19 cellular contexts compared by ENCODE assay signal in genomic region chr9:91924090-91924489, GRCh38. TPM values are rescaled to one million over a fixed set of nuclear protein-coding genes. Genes with fewer than 3 reads are reported as not detected.
DNase-seq lines count a peak whose midpoint lies in the region; ATAC-seq and TF ChIP-seq lines count a peak whose summit lies in the region.
"Had no signal": no experiment of that assay in that cellular context is flagged by ENCODE, and none has a peak within 500 bp of the region (broad histone marks: within the 10 kb centered on the region; RNA-seq: fewer than 3 reads in every experiment).

No MANE protein-coding gene starts in this region.

- H3K9me3 ChIP-seq in neural progenitor cell (ENCODE audit: low read depth), result no peaks in the 10 kb centered on the region
- H3K9me3 ChIP-seq: BE2C had no signal

- H2AFZ ChIP-seq in neural progenitor cell (replicated peaks), result no peak overlapping the region

- no peak overlapping the region for H3K4me3 Mint-ChIP-seq in neural progenitor cell
- H3K4me3 Mint-ChIP-seq: CD4-positive, CD25-positive, alpha-beta regulatory T cell; CD8-positive, alpha-beta memory T cell; H9; IgD-negative memory B cell had no signal

- H3K9me3 Mint-ChIP-seq in neural progenitor cell, result peaks cover 30% of the 10 kb centered on the region

- no peak for ATAC-seq in GM21529 (IDR thresholded peaks at IDR 0.05; ENCODE audit: unreplicated experiment)
- no peak for ATAC-seq in Right ventricle myocardium superior (ENCODE audit: poor library complexity)
- ATAC-seq: GM12878 had no signal

- no peak overlapping the region for H3K27ac ChIP-seq in neural progenitor cell

- no peak overlapping the region for H3K9ac ChIP-seq in neural progenitor cell

- peaks cover 15% of the 10 kb centered on the region for H3K4me1 ChIP-seq in neural progenitor cell

- peaks cover 66% of the 10 kb centered on the region for H4K20me1 ChIP-seq in neural progenitor cell (ENCODE audit: low read depth)

- TF ChIP-seq CTCF in neural progenitor cell (IDR thresholded peaks at IDR 0.05), result no peak

- no peak overlapping the region for H3K4me3 ChIP-seq in neural progenitor cell
- H3K4me3 ChIP-seq: GM12878 had no signal

- H3K27me3 Mint-ChIP-seq in neural progenitor cell (ENCODE audit: insufficient read depth, low read depth), result no peaks in the 10 kb centered on the region
- H3K27me3 Mint-ChIP-seq: CD4-positive, CD25-positive, alpha-beta regulatory T cell had no signal

- peak overlapping the region; percentile 92 for H3K27ac Mint-ChIP-seq in neural progenitor cell
- H3K27ac Mint-ChIP-seq: CD4-positive, CD25-positive, alpha-beta regulatory T cell; CD8-positive, alpha-beta memory T cell; H9 had no signal

- no peak overlapping the region for H3K4me2 ChIP-seq in neural progenitor cell

- peaks cover 31% of the 10 kb centered on the region for H3K4me1 Mint-ChIP-seq in neural progenitor cell
- H3K4me1 Mint-ChIP-seq: CD4-positive, CD25-positive, alpha-beta regulatory T cell; CD8-positive, alpha-beta memory T cell had no signal

- H3K36me3 ChIP-seq in neural progenitor cell, result no peaks in the 10 kb centered on the region
- H3K36me3 ChIP-seq: BE2C had no signal

- intact Hi-C loops in Right ventricle myocardium superior (cut with DNase I), result no loop called here

- DNase-seq in SW480 (ENCODE audit: low spot score) (peak; percentile 7), islet precursor cell (peak; percentile 50), neural progenitor cell (ENCODE audit: low spot score) (no peak), Right ventricle myocardium superior (no peak)
- no peak for DNase-seq in stimulated activated CD4-positive, alpha-beta T cell treated with anti-CD3 and anti-CD28 coated beads, Interleukin-15, amount 100 ng/mL, for 24 hours
- DNase-seq: BE2C; C1 segment of cervical spinal cord; CD4-positive, CD25-positive, alpha-beta regulatory T cell; CD8-positive, alpha-beta memory T cell; COR-L47; DMS 273 treated with DMSO at 0.1 percent for 48 hours; DMS53; DND-41; GOT3; H9 had no signal

- H3K79me2 ChIP-seq in neural progenitor cell (ENCODE audit: low read depth), result peaks cover 78% of the 10 kb centered on the region

- H3F3A ChIP-seq in neural progenitor cell (ENCODE audit: low read depth), result peaks cover 9% of the 10 kb centered on the region

- no peaks in the 10 kb centered on the region for H3K27me3 ChIP-seq in neural progenitor cell
- H3K27me3 ChIP-seq: BE2C had no signal

- peaks cover 33% of the 10 kb centered on the region for H3K36me3 Mint-ChIP-seq in neural progenitor cell
- H3K36me3 Mint-ChIP-seq: IgD-negative memory B cell had no signal

RNA-seq across cellular contexts. Expression of gene ROR2, which starts 25.9 kb away (rescaled TPM):
- 20.1 and 32.7 TPM in 2 replicates for total RNA-seq in neural progenitor cell (ENCODE audit: low replicate concordance)
- 0.43 TPM for total RNA-seq in Right ventricle myocardium superior
- total RNA-seq: A172; CD8-positive, alpha-beta memory T cell had no signal

Comparison
In these comparisons a context has a peak if more than half of its experiments do, and no peak if none do; other contexts are left out.
1. DNase-seq: peak in SW480 (single experiment) and islet precursor cell (single experiment); none in neural progenitor cell (single experiment), stimulated activated CD4-positive, alpha-beta T cell treated with anti-CD3 and anti-CD28 coated beads, Interleukin-15, amount 100 ng/mL, for 24 hours (single experiment) and Right ventricle myocardium superior (single experiment).
2. RNA of gene ROR2, which starts 25.9 kb away (total RNA-seq): 20.1 to 32.7 TPM in neural progenitor cell; 0.43 TPM in Right ventricle myocardium superior (single experiment); every median in the first group is over 10 times any median in the second.